ENCODE assay signal across 21 cellular contexts in genomic region chr6:72905705-72906478, GRCh38.
DNase-seq lines count a peak whose midpoint lies in the region; ATAC-seq and TF ChIP-seq lines count a peak whose summit lies in the region.
"Had no signal": no experiment of that assay in that cellular context is flagged by ENCODE, and none has a peak within 500 bp of the region (broad histone marks: within the 10 kb centered on the region; RNA-seq: fewer than 3 reads in every experiment).

No MANE protein-coding gene starts in this region.

- no peak overlapping the region for H2AK5ac ChIP-seq in neuronal stem cell (ENCODE audit: low read depth, low read length)

- no peak overlapping the region for H4K91ac ChIP-seq in neuronal stem cell (ENCODE audit: low read depth, low read length, poor library complexity)

- no peak overlapping the region for H3K4me2 ChIP-seq in neuronal stem cell (ENCODE audit: insufficient read depth, low read length, poor library complexity, severe bottlenecking)

- H2BK12ac ChIP-seq in neuronal stem cell (ENCODE audit: low read length) = no peak overlapping the region

- peak overlapping the region; percentile 36 for H3K18ac ChIP-seq in neuronal stem cell (ENCODE audit: low read length)

- H3K4ac ChIP-seq in neuronal stem cell (ENCODE audit: low read length) = no peak overlapping the region

- H3K36me3 ChIP-seq in endodermal cell (ENCODE audit: control insufficient read depth, insufficient read depth, low read length) = no peaks in the 10 kb centered on the region
- H3K36me3 ChIP-seq in neuronal stem cell (replicated peaks in 1 of 2; ENCODE audit: control insufficient read depth in 2 of 2, insufficient read depth in 2 of 2, low read length in 2 of 2) = no peaks in the 10 kb centered on the region
- H3K36me3 ChIP-seq: BE2C, SJSA1 had no signal

- H3K14ac ChIP-seq in neuronal stem cell (ENCODE audit: low read length) = no peak overlapping the region

- peaks cover 8% of the 10 kb centered on the region for H3K9me3 Mint-ChIP-seq in endodermal cell

- no peak overlapping the region for H3K23ac ChIP-seq in neuronal stem cell (ENCODE audit: low read depth, low read length, poor library complexity)

- no peak overlapping the region for H4K8ac ChIP-seq in neuronal stem cell (ENCODE audit: low read depth, low read length)

- H3K9me3 ChIP-seq in endodermal cell (ENCODE audit: control insufficient read depth, low read length) (no peaks in the 10 kb centered on the region), neuronal stem cell (replicated peaks in 1 of 2; ENCODE audit: control insufficient read depth in 2 of 2, insufficient read depth in 1 of 2, low read depth in 1 of 2, low read length in 2 of 2) (no peaks in the 10 kb centered on the region)
- H3K9me3 ChIP-seq: BE2C, SJSA1 had no signal

- H3K27me3 Mint-ChIP-seq in endodermal cell (ENCODE audit: insufficient read depth) = no peaks in the 10 kb centered on the region
- H3K27me3 Mint-ChIP-seq: CD4-positive, CD25-positive, alpha-beta regulatory T cell had no signal

- H3K4me3 ChIP-seq in endodermal cell (ENCODE audit: low read length) (no peak overlapping the region), neuronal stem cell (ENCODE audit: low read length in 2 of 2) (no peak overlapping the region), foreskin fibroblast (ENCODE audit: low read depth in 1 of 2, low read length in 2 of 2) (no peak overlapping the region)
- H3K4me3 ChIP-seq: SJSA1 had no signal

- H3K27ac ChIP-seq in endodermal cell (ENCODE audit: low read depth, low read length) (no peak overlapping the region), neuronal stem cell (replicated peaks; ENCODE audit: low read length) (no peak overlapping the region)
- H3K27ac ChIP-seq: SJSA1 had no signal

- H2BK15ac ChIP-seq in neuronal stem cell (ENCODE audit: low read length) = no peak overlapping the region

- H2BK5ac ChIP-seq in neuronal stem cell (ENCODE audit: low read length) = no peak overlapping the region

- no peak overlapping the region for H2BK120ac ChIP-seq in neuronal stem cell (ENCODE audit: low read depth, low read length)

- peaks cover 14% of the 10 kb centered on the region for H3K4me1 Mint-ChIP-seq in endodermal cell

- no peak for TF ChIP-seq CTCF in endodermal cell (conservative IDR thresholded peaks at IDR 0.05)
- TF ChIP-seq CTCF in foreskin fibroblast (IDR thresholded peaks at IDR 0.05; ENCODE audit: low read depth, low read length) = no peak

- H3K9ac ChIP-seq in endodermal cell (ENCODE audit: extremely low read depth, low read length, poor library complexity, severe bottlenecking) = no peak overlapping the region
- H3K9ac ChIP-seq in neuronal stem cell (ENCODE audit: low read depth, low read length, poor library complexity) = no peak overlapping the region

- H3K36me3 Mint-ChIP-seq in endodermal cell (ENCODE audit: low read depth) = no peaks in the 10 kb centered on the region
- H3K36me3 Mint-ChIP-seq: CD4-positive, CD25-positive, alpha-beta regulatory T cell had no signal

- ATAC-seq in HG03457 (IDR thresholded peaks at IDR 0.05; ENCODE audit: unreplicated experiment) = no peak
- ATAC-seq: Right ventricle myocardium inferior had no signal

- peak overlapping the region; percentile 37 for H3K27ac Mint-ChIP-seq in endodermal cell

- no peak overlapping the region for H3K4me3 Mint-ChIP-seq in endodermal cell
- H3K4me3 Mint-ChIP-seq: CD4-positive, CD25-positive, alpha-beta regulatory T cell had no signal

- DNase-seq in HK-2 (ENCODE audit: unreplicated experiment) (peak; percentile 16), M059J (ENCODE audit: low read depth) (peak; percentile 29), endodermal cell (no peak), neuronal stem cell (ENCODE audit: low spot score) (no peak), foreskin fibroblast (no peak), KG1 (lab: John Stamatoyannopoulos, UW) (no peak)
- DNase-seq: BE2C; CD4-positive, CD25-positive, alpha-beta regulatory T cell; DMS79 treated with DMSO at 0.1 percent for 48 hours; H7; NCI-H1092 treated with DMSO at 0.1 percent for 48 hours; NCI-H146; NCI-H2029; NCI-H345; NCI-H524; NCI-H774; OCI-M1; SW 1271 had no signal

- H2AFZ ChIP-seq in neuronal stem cell (ENCODE audit: low read length) = no peak overlapping the region

- H3K4me1 ChIP-seq in endodermal cell (ENCODE audit: control insufficient read depth, insufficient read depth, low read length) (no peaks in the 10 kb centered on the region), neuronal stem cell (ENCODE audit: control insufficient read depth in 2 of 2, insufficient read depth in 1 of 2, low read depth in 1 of 2, low read length in 2 of 2) (no peaks in the 10 kb centered on the region)
- H3K4me1 ChIP-seq: BE2C, SJSA1 had no signal

- H3K27me3 ChIP-seq in endodermal cell (ENCODE audit: control insufficient read depth, insufficient read depth, low read length, poor library complexity, severe bottlenecking) = no peaks in the 10 kb centered on the region
- no peaks in the 10 kb centered on the region for H3K27me3 ChIP-seq in neuronal stem cell (ENCODE audit: control insufficient read depth in 3 of 3, insufficient read depth in 3 of 3, low read depth in 1 of 3, low read length in 3 of 3)
- H3K27me3 ChIP-seq: BE2C, SJSA1 had no signal

- H3K79me1 ChIP-seq in neuronal stem cell (ENCODE audit: low read depth, low read length) = no peaks in the 10 kb centered on the region

- WGBS in endodermal cell (ENCODE audit: insufficient coverage in 1 of 2, insufficient read length in 1 of 2), 2 experiments = 80 to 86% methylated on average over 3 to 6 of the region's 6 CpGs
- no CpG with 5 or more reads among the region's 6 CpGs for WGBS in neuronal stem cell (ENCODE audit: extremely low coverage in 2 of 2, insufficient read length in 2 of 2, insufficient replicate concordance in 1 of 2), 2 donors

Comparison
In these comparisons a context has a peak if more than half of its experiments do, and no peak if none do; other contexts are left out.
1. DNase-seq: peak in HK-2 (single experiment) and M059J (single experiment); none in endodermal cell (single experiment), neuronal stem cell (single experiment), foreskin fibroblast (0 of 2) and KG1 (single experiment).